8 cellular contexts compared by ENCODE assay signal in the genomic region with DNA sequence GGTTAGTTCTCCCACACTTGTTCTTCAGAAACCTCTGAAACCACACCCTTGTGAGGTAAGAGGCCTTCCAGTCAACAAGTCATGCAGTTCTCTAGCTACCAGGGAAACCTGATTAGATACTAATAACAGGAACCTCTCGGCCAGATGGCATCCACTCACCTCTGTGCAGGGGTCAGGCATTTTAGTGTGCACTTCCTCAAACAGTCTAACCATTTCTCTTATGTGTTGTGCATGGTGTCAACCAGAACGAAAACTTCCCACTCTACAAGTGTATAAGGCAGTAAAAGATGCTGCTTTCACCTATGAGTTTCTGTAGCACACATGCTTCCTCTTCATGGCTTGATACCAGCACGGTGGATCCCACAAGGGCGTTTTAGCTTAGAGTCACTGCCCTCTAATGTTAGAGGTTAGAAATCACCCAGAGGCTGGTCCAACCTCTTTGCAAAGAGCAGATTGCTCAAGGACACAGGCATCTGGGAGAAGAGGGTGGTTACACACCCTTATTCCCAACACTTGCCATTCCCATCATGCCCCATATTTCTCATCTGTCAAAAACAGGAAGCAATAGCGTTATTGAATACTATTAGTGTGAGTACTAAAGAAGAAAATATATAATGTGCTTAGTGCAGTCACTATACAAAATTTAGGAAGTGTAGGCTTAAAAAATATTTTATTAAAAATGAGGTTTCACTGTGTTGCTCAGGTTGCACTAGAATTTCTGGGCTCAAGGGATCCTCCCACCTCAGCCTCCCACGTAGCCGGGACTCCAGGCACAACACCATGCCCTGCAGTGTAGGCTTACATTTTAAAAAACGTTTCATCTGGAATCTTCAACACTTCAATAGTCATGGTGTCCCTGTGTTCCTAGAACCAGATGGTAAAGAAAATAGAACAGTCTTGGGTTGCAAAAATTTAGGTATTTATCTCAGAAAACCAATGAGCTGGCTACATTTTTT. TPM values are rescaled to one million over a fixed set of nuclear protein-coding genes. Genes with fewer than 3 reads are reported as not detected.
A peak's percentile ranks its signal among the peaks of the same experiment; 100 is the strongest.
DNase-seq lines count a peak whose midpoint lies in the region; ATAC-seq and TF ChIP-seq lines count a peak whose summit lies in the region.

No MANE protein-coding gene starts in this region.

- TF ChIP-seq CTCF in cardiac fibroblast (IDR thresholded peaks at IDR 0.05; ENCODE audit: low read depth, low read length) (peak; percentile 37), left lung (IDR thresholded peaks at IDR 0.05) (peak in 1 of 2 donors; percentile 16)

- H3K27ac ChIP-seq in left lung: peak overlapping the region; percentile 69 to 86
- no peak overlapping the region for H3K27ac ChIP-seq in effector memory CD4-positive, alpha-beta T cell (ENCODE audit: insufficient read depth, low read length, poor library complexity, severe bottlenecking)

- no peaks in the 10 kb centered on the region for H3K9me3 ChIP-seq in left lung
- H3K9me3 ChIP-seq in effector memory CD4-positive, alpha-beta T cell (ENCODE audit: control insufficient read depth, low read length): no peaks in the 10 kb centered on the region

- ATAC-seq in GM19467 (IDR thresholded peaks at IDR 0.05; ENCODE audit: unreplicated experiment) (peak; percentile 98), HG03457 (IDR thresholded peaks at IDR 0.05; ENCODE audit: unreplicated experiment) (peak; percentile 97), left lung (peak; percentile 92)

- H3K4me3 ChIP-seq in cardiac fibroblast (replicated peaks in 1 of 2; ENCODE audit: low read depth in 2 of 2, low read length in 2 of 2) (no peak overlapping the region), left lung (no peak overlapping the region)
- H3K4me3 ChIP-seq in effector memory CD4-positive, alpha-beta T cell (ENCODE audit: insufficient read depth, low read depth, low read length, poor library complexity, severe bottlenecking): no peak overlapping the region

- intact Hi-C loops in left lung (cut with DNase I): no loop called here

- no peaks in the 10 kb centered on the region for H3K36me3 ChIP-seq in left lung
- H3K36me3 ChIP-seq in effector memory CD4-positive, alpha-beta T cell (ENCODE audit: control insufficient read depth, insufficient read depth, low read length): no peaks in the 10 kb centered on the region

- peaks cover 0 to 19% of the 10 kb centered on the region in 2 donors for H3K4me1 ChIP-seq in left lung
- no peaks in the 10 kb centered on the region for H3K4me1 ChIP-seq in effector memory CD4-positive, alpha-beta T cell (ENCODE audit: control insufficient read depth, insufficient read depth, low read length, poor library complexity, severe bottlenecking)

- DNase-seq in NCI-H526 (lab: John Stamatoyannopoulos, UW) (peak; percentile 1 to 15), NCI-H526 treated with DMSO at 0.1 percent for 48 hours (lab: John Stamatoyannopoulos, UW) (no peak), OCI-M2 (lab: John Stamatoyannopoulos, UW; ENCODE audit: unreplicated experiment) (peak; percentile 25), cardiac fibroblast (ENCODE audit: low read depth in 2 of 2) (peak; percentile 83 to 84), left lung (peak in 1 of 2 donors; percentile 64)
- DNase-seq in effector memory CD4-positive, alpha-beta T cell: no peak

- no peaks in the 10 kb centered on the region for H3K27me3 ChIP-seq in left lung
- no peaks in the 10 kb centered on the region for H3K27me3 ChIP-seq in effector memory CD4-positive, alpha-beta T cell (replicated peaks; ENCODE audit: control insufficient read depth, insufficient read depth, low read length, poor library complexity, severe bottlenecking)

RNA-seq across cellular contexts. Expression of gene RAB31, which starts 34.5 kb away (rescaled TPM):
- 100 to 1,000 TPM; 115 to 135 TPM for total RNA-seq in left lung

RNA-seq across cellular contexts. Expression of gene PPP4R1, which starts 59.2 kb away (rescaled TPM):
- total RNA-seq in left lung: 100 to 1,000 TPM; 156 to 163 TPM

Comparison
In these comparisons a context has a peak if more than half of its experiments do, and no peak if none do; other contexts are left out.
1. DNase-seq: peak in NCI-H526 (2 of 2), OCI-M2 (single experiment) and cardiac fibroblast (2 of 2); none in NCI-H526 treated with DMSO at 0.1 percent for 48 hours (single experiment) and effector memory CD4-positive, alpha-beta T cell (0 of 3).
2. Peak in every context shown above with its lines, with median percentiles within 50 percentile points of each other: ATAC-seq.